ENCODE assay signal across 30 cellular contexts in genomic region chr22:37140686-37141323, GRCh38. TPM values are rescaled to one million over a fixed set of nuclear protein-coding genes. Genes with fewer than 3 reads are reported as not detected.
DNase-seq lines count a peak whose midpoint lies in the region; ATAC-seq and TF ChIP-seq lines count a peak whose summit lies in the region.
"Had no signal": no experiment of that assay in that cellular context is flagged by ENCODE, and none has a peak within 500 bp of the region (broad histone marks: within the 10 kb centered on the region; RNA-seq: fewer than 3 reads in every experiment).

No MANE protein-coding gene starts in this region.

- H3K9me3 ChIP-seq in CD8-positive, alpha-beta T cell (ENCODE audit: low read length): no peaks in the 10 kb centered on the region
- H3K9me3 ChIP-seq: A549, pancreas, thoracic aorta had no signal

- H3K9me3 Mint-ChIP-seq in activated CD4-positive, alpha-beta memory T cell treated with anti-CD3 and anti-CD28 coated beads for 36 hours: peaks cover 3% of the 10 kb centered on the region
- no peaks in the 10 kb centered on the region for H3K9me3 Mint-ChIP-seq in activated CD4-positive, alpha-beta memory T cell treated with anti-CD3 and anti-CD28 coated beads, Interleukin-2, amount 10 ng/mL, durations not matched to agents 7 days and 5 days
- no peaks in the 10 kb centered on the region for H3K9me3 Mint-ChIP-seq in CD8-positive, alpha-beta T cell
- no peaks in the 10 kb centered on the region for H3K9me3 Mint-ChIP-seq in activated T-helper 17 cell treated with anti-CD3 and anti-CD28 coated beads, Interleukin-2, amount 50 U/mL, for 72 hours
- H3K9me3 Mint-ChIP-seq in naive thymus-derived CD8-positive, alpha-beta T cell: no peaks in the 10 kb centered on the region
- H3K9me3 Mint-ChIP-seq: H9 had no signal

- CTCF ChIA-PET in activated CD4-positive, alpha-beta memory T cell treated with anti-CD3 and anti-CD28 coated beads for 36 hours (lab: Charles Lee): interaction anchor here (1.0 to 3.1 kb wide), 6 partner anchors 8 to 94 kb away, joined by 3 to 14 read pairs (median 8); partner anchors contain the start of gene IL2RB
- CTCF ChIA-PET in activated CD4-positive, alpha-beta memory T cell treated with anti-CD3 and anti-CD28 coated beads, Interleukin-2, amount 10 ng/mL, durations not matched to agents 7 days and 5 days (lab: Charles Lee): interaction anchor here (1.0 to 1.9 kb wide), 2 partner anchors 19 to 59 kb away, joined by 4 to 9 read pairs; no protein-coding TSS in a partner anchor
- CTCF ChIA-PET in CD8-positive, alpha-beta T cell (lab: Charles Lee): interaction anchor here (0.8 to 1.5 kb wide), 4 partner anchors 16 to 426 kb away, joined by 3 to 4 read pairs (median 3); no protein-coding TSS in a partner anchor
- CTCF ChIA-PET in GM10248 (lab: Yijun Ruan, JAX): interaction anchor here (0.7 to 4.6 kb wide), 11 partner anchors 8 to 59 kb away, joined by 3 to 37 read pairs (median 4); partner anchors contain the start of gene IL2RB

- no peak overlapping the region for H3K4me3 ChIP-seq in CD8-positive, alpha-beta T cell (ENCODE audit: low read depth, low read length)
- H3K4me3 ChIP-seq: A549, coronary artery, pancreas, SK-N-MC, thoracic aorta had no signal

- no peaks in the 10 kb centered on the region for H3K27me3 Mint-ChIP-seq in activated CD4-positive, alpha-beta memory T cell treated with anti-CD3 and anti-CD28 coated beads for 36 hours
- no peaks in the 10 kb centered on the region for H3K27me3 Mint-ChIP-seq in activated CD4-positive, alpha-beta memory T cell treated with anti-CD3 and anti-CD28 coated beads, Interleukin-2, amount 10 ng/mL, durations not matched to agents 7 days and 5 days
- no peaks in the 10 kb centered on the region for H3K27me3 Mint-ChIP-seq in CD8-positive, alpha-beta T cell (ENCODE audit: low read depth)
- no peaks in the 10 kb centered on the region for H3K27me3 Mint-ChIP-seq in activated T-helper 17 cell treated with anti-CD3 and anti-CD28 coated beads, Interleukin-2, amount 50 U/mL, for 72 hours
- H3K27me3 Mint-ChIP-seq in naive thymus-derived CD8-positive, alpha-beta T cell: no peaks in the 10 kb centered on the region

- peaks cover 85% of the 10 kb centered on the region for H3K4me1 Mint-ChIP-seq in activated CD4-positive, alpha-beta memory T cell treated with anti-CD3 and anti-CD28 coated beads for 36 hours (ENCODE audit: low read depth)
- H3K4me1 Mint-ChIP-seq in activated CD4-positive, alpha-beta memory T cell treated with anti-CD3 and anti-CD28 coated beads, Interleukin-2, amount 10 ng/mL, durations not matched to agents 7 days and 5 days: peaks cover 78% of the 10 kb centered on the region
- peaks cover 30% of the 10 kb centered on the region for H3K4me1 Mint-ChIP-seq in CD8-positive, alpha-beta T cell (ENCODE audit: low read depth)
- H3K4me1 Mint-ChIP-seq in activated T-helper 17 cell treated with anti-CD3 and anti-CD28 coated beads, Interleukin-2, amount 50 U/mL, for 72 hours: peaks cover 50% of the 10 kb centered on the region
- peaks cover 23 to 52% (median 38%) of the 10 kb centered on the region in 4 donors for H3K4me1 Mint-ChIP-seq in naive thymus-derived CD8-positive, alpha-beta T cell

- no peaks in the 10 kb centered on the region for H3K27me3 ChIP-seq in CD8-positive, alpha-beta T cell (ENCODE audit: insufficient read depth, low read length)
- H3K27me3 ChIP-seq: pancreas had no signal

- POLR2A ChIA-PET in activated CD4-positive, alpha-beta memory T cell treated with anti-CD3 and anti-CD28 coated beads for 36 hours (lab: Charles Lee): interaction anchor here (0.7 to 12.8 kb wide), 8 partner anchors 7 to 90 kb away, joined by 3 to 139 read pairs (median 6); partner anchors contain the start of gene IL2RB
- POLR2A ChIA-PET in activated CD4-positive, alpha-beta memory T cell treated with anti-CD3 and anti-CD28 coated beads, Interleukin-2, amount 10 ng/mL, durations not matched to agents 7 days and 5 days (lab: Charles Lee): interaction anchor here (1.5 to 25.9 kb wide), 7 partner anchors 1 to 64 kb away, joined by 3 to 502 read pairs (median 8); partner anchors contain the start of gene IL2RB
- POLR2A ChIA-PET in CD8-positive, alpha-beta T cell (lab: Charles Lee): interaction anchor here (1.3 to 1.6 kb wide), 3 partner anchors 9 to 61 kb away, joined by 3 to 7 read pairs (median 3); partner anchors contain the start of gene IL2RB
- POLR2A ChIA-PET in naive thymus-derived CD8-positive, alpha-beta T cell (lab: Charles Lee): interaction anchor here (1.7 to 2.4 kb wide), 2 partner anchors 9 to 25 kb away, joined by 4 to 10 read pairs; partner anchors contain the start of gene IL2RB
- POLR2A ChIA-PET in GM10248 (lab: Yijun Ruan, JAX): interaction anchor here (1.1 to 3.5 kb wide), 2 partner anchors 9 to 19 kb away, joined by 3 to 13 read pairs; partner anchors contain the start of gene IL2RB

- TF ChIP-seq CTCF in CD8-positive, alpha-beta T cell (IDR thresholded peaks at IDR 0.05): no peak
- no peak for TF ChIP-seq CTCF in GM10248 (IDR thresholded peaks at IDR 0.05; ENCODE audit: control extremely low read depth, extremely low read depth, low read depth, missing control alignments)

- peak overlapping the region; percentile 7 for H3K4me3 Mint-ChIP-seq in activated CD4-positive, alpha-beta memory T cell treated with anti-CD3 and anti-CD28 coated beads for 36 hours
- no peak overlapping the region for H3K4me3 Mint-ChIP-seq in activated CD4-positive, alpha-beta memory T cell treated with anti-CD3 and anti-CD28 coated beads, Interleukin-2, amount 10 ng/mL, durations not matched to agents 7 days and 5 days
- H3K4me3 Mint-ChIP-seq in CD8-positive, alpha-beta T cell: no peak overlapping the region
- peak overlapping the region; percentile 96 for H3K4me3 Mint-ChIP-seq in activated T-helper 17 cell treated with anti-CD3 and anti-CD28 coated beads, Interleukin-2, amount 50 U/mL, for 72 hours
- no peak overlapping the region for H3K4me3 Mint-ChIP-seq in naive thymus-derived CD8-positive, alpha-beta T cell
- H3K4me3 Mint-ChIP-seq: H9 had no signal

- H3K4me1 ChIP-seq in CD8-positive, alpha-beta T cell (ENCODE audit: insufficient read depth, low read length): peaks cover 16% of the 10 kb centered on the region
- H3K4me1 ChIP-seq: pancreas had no signal

- intact Hi-C loops in activated CD4-positive, alpha-beta memory T cell treated with anti-CD3 and anti-CD28 coated beads for 36 hours (cut with micrococcal nuclease): no loop called here
- intact Hi-C loops in CD8-positive, alpha-beta T cell (cut with DNase I, micrococcal nuclease): no loop called here

- H3K27ac Mint-ChIP-seq in activated CD4-positive, alpha-beta memory T cell treated with anti-CD3 and anti-CD28 coated beads for 36 hours: peak overlapping the region; percentile 70
- no peak overlapping the region for H3K27ac Mint-ChIP-seq in activated CD4-positive, alpha-beta memory T cell treated with anti-CD3 and anti-CD28 coated beads, Interleukin-2, amount 10 ng/mL, durations not matched to agents 7 days and 5 days
- H3K27ac Mint-ChIP-seq in CD8-positive, alpha-beta T cell: peak overlapping the region; percentile 49
- H3K27ac Mint-ChIP-seq in activated T-helper 17 cell treated with anti-CD3 and anti-CD28 coated beads, Interleukin-2, amount 50 U/mL, for 72 hours: peak overlapping the region; percentile 86
- H3K27ac Mint-ChIP-seq in naive thymus-derived CD8-positive, alpha-beta T cell: peak overlapping the region in 7 of 10 donors; percentile 23 to 80 (median 70)

- no peak overlapping the region for H3K27ac ChIP-seq in CD8-positive, alpha-beta T cell (ENCODE audit: low read depth, low read length)
- H3K27ac ChIP-seq: A549, coronary artery, epithelial cell of prostate, pancreas, SK-N-MC, thoracic aorta had no signal

- ATAC-seq in CD8-positive, alpha-beta T cell: no peak
- no peak for ATAC-seq in activated T-helper 17 cell treated with anti-CD3 and anti-CD28 coated beads, Interleukin-2, amount 50 U/mL, for 72 hours (replicated peaks)
- ATAC-seq in naive thymus-derived CD8-positive, alpha-beta T cell: no peak
- ATAC-seq: A549; activated CD4-positive, CD25-positive, alpha-beta regulatory T cell treated with anti-CD3 and anti-CD28 coated beads, Interleukin-2, amount 50 U/mL, for 24 hours; left colon; pancreas had no signal

- peaks cover 78% of the 10 kb centered on the region for H3K36me3 ChIP-seq in CD8-positive, alpha-beta T cell (ENCODE audit: insufficient read depth, low read length)
- H3K36me3 ChIP-seq: pancreas, thoracic aorta had no signal

- H3K36me3 Mint-ChIP-seq in activated CD4-positive, alpha-beta memory T cell treated with anti-CD3 and anti-CD28 coated beads for 36 hours: peaks cover 86% of the 10 kb centered on the region
- H3K36me3 Mint-ChIP-seq in activated CD4-positive, alpha-beta memory T cell treated with anti-CD3 and anti-CD28 coated beads, Interleukin-2, amount 10 ng/mL, durations not matched to agents 7 days and 5 days (ENCODE audit: low read depth): peaks cover 90% of the 10 kb centered on the region
- peaks cover 90% of the 10 kb centered on the region for H3K36me3 Mint-ChIP-seq in CD8-positive, alpha-beta T cell
- H3K36me3 Mint-ChIP-seq in activated T-helper 17 cell treated with anti-CD3 and anti-CD28 coated beads, Interleukin-2, amount 50 U/mL, for 72 hours (ENCODE audit: low read depth): peaks cover 100% of the 10 kb centered on the region
- H3K36me3 Mint-ChIP-seq in naive thymus-derived CD8-positive, alpha-beta T cell: peaks cover 3 to 79% (median 20%) of the 10 kb centered on the region in 3 donors

- DNase-seq in activated CD4-positive, alpha-beta memory T cell treated with anti-CD3 and anti-CD28 coated beads for 36 hours: no peak
- DNase-seq in activated CD4-positive, alpha-beta memory T cell treated with anti-CD3 and anti-CD28 coated beads, Interleukin-2, amount 10 ng/mL, durations not matched to agents 7 days and 5 days: no peak
- no peak for DNase-seq in CD8-positive, alpha-beta T cell
- peak in 1 of 10 donors; percentile 37 for DNase-seq in naive thymus-derived CD8-positive, alpha-beta T cell
- DNase-seq in GM10248 (ENCODE audit: extremely low spot score) (no peak), kidney tubule cell (ENCODE audit: low spot score) (no peak)
- DNase-seq in stimulated activated CD4-positive, alpha-beta T cell treated with anti-CD3 and anti-CD28 coated beads, Interleukin-4, amount 100 ng/mL, for 1 hour: no peak
- DNase-seq: caudate nucleus; DMS153; effector CD8-positive, alpha-beta T cell; H9; hypothalamus; Karpas-422; left colon; mammary epithelial cell; NCI-H2029; NCI-H524; NK-92 treated with Interleukin-12 subunit alpha and Interleukin-12 subunit beta, amount 100 ng/mL, for 24 hours; pancreas; stimulated activated naive CD4-positive, alpha-beta T cell treated with Interleukin-2 at 50 U/mL for 16 hours had no signal

RNA-seq across cellular contexts. Expression of gene IL2RB, which starts 8.9 kb away (rescaled TPM):
- total RNA-seq in activated CD4-positive, alpha-beta memory T cell treated with anti-CD3 and anti-CD28 coated beads for 36 hours: 100 to 1,000 TPM; 306 to 310 TPM
- total RNA-seq in activated CD4-positive, alpha-beta memory T cell treated with anti-CD3 and anti-CD28 coated beads, Interleukin-2, amount 10 ng/mL, durations not matched to agents 7 days and 5 days: 100 to 1,000 TPM; 320 to 323 TPM
- total RNA-seq in CD8-positive, alpha-beta T cell: 100 to 1,000 TPM; 121 to 129 TPM
- total RNA-seq in activated T-helper 17 cell treated with anti-CD3 and anti-CD28 coated beads, Interleukin-2, amount 50 U/mL, for 72 hours: 100 to 1,000 TPM; 425 to 498 TPM
- total RNA-seq in naive thymus-derived CD8-positive, alpha-beta T cell: 10 to 100 TPM; 31.1 to 34.2 TPM
- 100 to 1,000 TPM in 1 of 3 donors, 10 to 100 TPM in 2; 74.9 to 113 (median 81.1) TPM for polyA plus RNA-seq in naive thymus-derived CD8-positive, alpha-beta T cell
- total RNA-seq: renal cortical epithelial cell had no signal
- polyA plus RNA-seq: neural cell had no signal

RNA-seq across cellular contexts. Expression of gene TMPRSS6, which starts 31.3 kb away (rescaled TPM):
- 10 to 100 TPM; 39.9 to 42.1 TPM for total RNA-seq in activated CD4-positive, alpha-beta memory T cell treated with anti-CD3 and anti-CD28 coated beads for 36 hours
- 10 to 100 TPM; 14.0 to 14.7 TPM for total RNA-seq in activated CD4-positive, alpha-beta memory T cell treated with anti-CD3 and anti-CD28 coated beads, Interleukin-2, amount 10 ng/mL, durations not matched to agents 7 days and 5 days
- under 1 TPM; 0.27 to 0.58 TPM for total RNA-seq in CD8-positive, alpha-beta T cell
- 100 to 1,000 TPM in 1 of 2 donors, 10 to 100 TPM in 1; 86.6 to 343 TPM for total RNA-seq in activated T-helper 17 cell treated with anti-CD3 and anti-CD28 coated beads, Interleukin-2, amount 50 U/mL, for 72 hours
- total RNA-seq in naive thymus-derived CD8-positive, alpha-beta T cell: under 1 TPM; 0.27 to 0.36 TPM
- under 1 TPM; 0.05 to 0.09 (median 0.06) TPM for polyA plus RNA-seq in naive thymus-derived CD8-positive, alpha-beta T cell
- total RNA-seq: H9, mammary epithelial cell, renal cortical epithelial cell, skeletal muscle tissue, thoracic aorta had no signal
- polyA plus RNA-seq: A549, mammary epithelial cell, neural cell had no signal

RNA-seq across cellular contexts. Expression of gene C1QTNF6, which starts 47.2 kb away (rescaled TPM):
- total RNA-seq in activated CD4-positive, alpha-beta memory T cell treated with anti-CD3 and anti-CD28 coated beads for 36 hours: 10 to 100 TPM; 11.1 to 13.0 TPM
- 10 to 100 TPM; 10.2 to 10.3 TPM for total RNA-seq in activated CD4-positive, alpha-beta memory T cell treated with anti-CD3 and anti-CD28 coated beads, Interleukin-2, amount 10 ng/mL, durations not matched to agents 7 days and 5 days
- total RNA-seq in CD8-positive, alpha-beta T cell: 10 to 100 TPM; 12.0 to 12.9 TPM
- 10 to 100 TPM in 1 of 2 donors, 1 to 10 TPM in 1; 5.0 to 16.3 TPM for total RNA-seq in activated T-helper 17 cell treated with anti-CD3 and anti-CD28 coated beads, Interleukin-2, amount 50 U/mL, for 72 hours
- total RNA-seq in naive thymus-derived CD8-positive, alpha-beta T cell: 10 to 100 TPM; 24.6 to 25.7 TPM
- 1 to 10 TPM in 2 of 3 donors, under 1 TPM in 1; 0.68 to 4.0 (median 1.7) TPM for polyA plus RNA-seq in naive thymus-derived CD8-positive, alpha-beta T cell

Comparison
In these comparisons a context has a peak if more than half of its experiments do, and no peak if none do; other contexts are left out.
1. H3K4me3 Mint-ChIP-seq: peak in activated CD4-positive, alpha-beta memory T cell treated with anti-CD3 and anti-CD28 coated beads for 36 hours (single experiment) and activated T-helper 17 cell treated with anti-CD3 and anti-CD28 coated beads, Interleukin-2, amount 50 U/mL, for 72 hours (single experiment); none in activated CD4-positive, alpha-beta memory T cell treated with anti-CD3 and anti-CD28 coated beads, Interleukin-2, amount 10 ng/mL, durations not matched to agents 7 days and 5 days (single experiment), CD8-positive, alpha-beta T cell (single experiment) and naive thymus-derived CD8-positive, alpha-beta T cell (0 of 10).
2. RNA of gene TMPRSS6, which starts 31.3 kb away (total RNA-seq): 86.6 to 343 TPM in activated T-helper 17 cell treated with anti-CD3 and anti-CD28 coated beads, Interleukin-2, amount 50 U/mL, for 72 hours, 39.9 to 42.1 TPM in activated CD4-positive, alpha-beta memory T cell treated with anti-CD3 and anti-CD28 coated beads for 36 hours and 14.0 to 14.7 TPM in activated CD4-positive, alpha-beta memory T cell treated with anti-CD3 and anti-CD28 coated beads, Interleukin-2, amount 10 ng/mL, durations not matched to agents 7 days and 5 days; 0.27 to 0.58 TPM in CD8-positive, alpha-beta T cell and 0.27 to 0.36 TPM in naive thymus-derived CD8-positive, alpha-beta T cell; every median in the first group is over 4 times any median in the second.